Comparison of ENCODE assay signal across 1 cellular context in the genomic region with DNA sequence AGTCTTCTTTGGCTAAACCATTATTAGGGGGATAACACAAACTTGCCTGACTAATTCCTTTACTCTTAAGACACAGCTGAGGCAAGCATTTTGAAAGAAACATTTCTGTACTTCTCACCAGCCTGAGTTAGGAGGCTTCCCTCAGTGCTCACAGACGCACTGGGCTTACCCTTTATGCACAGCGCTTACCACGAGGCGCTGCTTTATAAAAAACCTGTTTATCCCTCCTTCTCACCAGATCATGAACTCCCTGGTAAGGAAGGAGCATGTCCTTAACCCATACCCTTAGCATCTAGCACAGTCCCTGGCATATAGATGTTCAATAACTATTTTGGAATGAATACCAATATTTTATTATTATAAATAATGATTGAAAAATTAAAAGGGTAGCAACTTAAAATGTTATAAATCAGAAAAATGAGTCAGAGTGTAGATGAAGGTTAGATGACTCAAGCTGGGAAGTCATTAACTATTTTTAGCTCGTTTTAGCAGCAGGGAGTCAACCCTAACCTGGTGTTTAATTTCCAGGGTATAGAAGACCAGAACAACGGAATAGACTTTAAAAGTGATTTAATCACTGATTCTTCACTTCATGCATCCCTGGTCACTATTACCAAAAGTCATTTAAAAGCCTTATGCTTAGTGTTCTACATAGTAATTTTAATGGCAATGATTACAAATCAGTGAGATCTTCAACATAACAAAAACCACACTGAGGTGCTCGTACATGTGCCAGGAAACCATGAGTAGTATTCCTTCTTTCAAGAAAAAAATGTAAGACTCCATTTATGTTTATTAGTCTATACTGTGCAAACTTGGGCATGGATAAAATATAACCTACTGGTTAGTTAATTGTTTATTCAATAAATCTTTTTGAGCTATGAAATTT.
TF ChIP-seq lines count a peak whose summit lies in the region.

No MANE protein-coding gene starts in this region.

TF ChIP-seq in HCT116, 20 proteins besides CTCF, POLR2A, EP300 and RAD21 (continued from another document):
- TF ChIP-seq, protein P1, sequence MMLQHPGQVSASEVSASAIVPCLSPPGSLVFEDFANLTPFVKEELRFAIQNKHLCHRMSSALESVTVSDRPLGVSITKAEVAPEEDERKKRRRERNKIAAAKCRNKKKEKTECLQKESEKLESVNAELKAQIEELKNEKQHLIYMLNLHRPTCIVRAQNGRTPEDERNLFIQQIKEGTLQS (IDR thresholded peaks at IDR 0.05) = no peak
- no peak for TF ChIP-seq EGR1 (IDR thresholded peaks at IDR 0.05; ENCODE audit: low read depth)
- TF ChIP-seq SP1 (IDR thresholded peaks at IDR 0.05; ENCODE audit: low read depth) = peak; percentile 50; the same call in 1 of the 2 replicates
- TF ChIP-seq ZNF274 (IDR thresholded peaks at IDR 0.05; ENCODE audit: low read depth, low read length) = no peak
- TF ChIP-seq, protein P2, sequence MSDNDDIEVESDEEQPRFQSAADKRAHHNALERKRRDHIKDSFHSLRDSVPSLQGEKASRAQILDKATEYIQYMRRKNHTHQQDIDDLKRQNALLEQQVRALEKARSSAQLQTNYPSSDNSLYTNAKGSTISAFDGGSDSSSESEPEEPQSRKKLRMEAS (IDR thresholded peaks at IDR 0.05) = peak; percentile 23; the same call in 1 of the 2 replicates
- TF ChIP-seq, protein P3, sequence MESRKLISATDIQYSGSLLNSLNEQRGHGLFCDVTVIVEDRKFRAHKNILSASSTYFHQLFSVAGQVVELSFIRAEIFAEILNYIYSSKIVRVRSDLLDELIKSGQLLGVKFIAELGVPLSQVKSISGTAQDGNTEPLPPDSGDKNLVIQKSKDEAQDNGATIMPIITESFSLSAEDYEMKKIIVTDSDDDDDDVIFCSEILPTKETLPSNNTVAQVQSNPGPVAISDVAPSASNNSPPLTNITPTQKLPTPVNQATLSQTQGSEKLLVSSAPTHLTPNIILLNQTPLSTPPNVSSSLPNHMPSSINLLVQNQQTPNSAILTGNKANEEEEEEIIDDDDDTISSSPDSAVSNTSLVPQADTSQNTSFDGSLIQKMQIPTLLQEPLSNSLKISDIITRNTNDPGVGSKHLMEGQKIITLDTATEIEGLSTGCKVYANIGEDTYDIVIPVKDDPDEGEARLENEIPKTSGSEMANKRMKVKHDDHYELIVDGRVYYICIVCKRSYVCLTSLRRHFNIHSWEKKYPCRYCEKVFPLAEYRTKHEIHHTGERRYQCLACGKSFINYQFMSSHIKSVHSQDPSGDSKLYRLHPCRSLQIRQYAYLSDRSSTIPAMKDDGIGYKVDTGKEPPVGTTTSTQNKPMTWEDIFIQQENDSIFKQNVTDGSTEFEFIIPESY (IDR thresholded peaks at IDR 0.05; ENCODE audit: extremely low read depth, insufficient replicate concordance, low read length) = no peak
- 0 out of 2 replicates have a peak, but pooled peaks have one; percentile 22 for TF ChIP-seq CEBPB (IDR thresholded peaks at IDR 0.05; ENCODE audit: low read depth)
- TF ChIP-seq JUND (IDR thresholded peaks at IDR 0.05) = peak; percentile 60
TF ChIP-seq in HCT116: peak in this region for 6.
